In genomic region chr6:27518881-27519795, GRCh38 we compare ENCODE assay signal across 1 cellular context.
TF ChIP-seq lines count a peak whose summit lies in the region.

No MANE protein-coding gene starts in this region.

TF ChIP-seq in H1, 55 proteins besides CTCF, POLR2A, EP300 and RAD21 (continued from another document):
- TF ChIP-seq YY1 (IDR thresholded peaks at IDR 0.05; ENCODE audit: low read depth, low read length) (peak; percentile 56; the same call in 1 of the 2 replicates), RBBP5 (IDR thresholded peaks at IDR 0.05; ENCODE audit: borderline replicate concordance, low read depth, low read length) (peak; percentile 99), ASH2L (IDR thresholded peaks at IDR 0.05; ENCODE audit: low read length) (peak; percentile 100), CBX8 (IDR thresholded peaks at IDR 0.05; ENCODE audit: borderline replicate concordance, low read depth, low read length) (no peak), PHF8 (conservative IDR thresholded peaks at IDR 0.05; ENCODE audit: low read depth, low read length) (0 out of 2 replicates have a peak, but pooled peaks have one; percentile 30), TBP (IDR thresholded peaks at IDR 0.05; ENCODE audit: low read depth, low read length) (peak; percentile 99), SAP30 (IDR thresholded peaks at IDR 0.05; ENCODE audit: insufficient read depth, insufficient replicate concordance, low read length) (peak; percentile 53), SIN3A (conservative IDR thresholded peaks at IDR 0.05 in 1 of 2, IDR thresholded peaks at IDR 0.05 in 1 of 2; ENCODE audit: low read depth in 1 of 2, low read length in 2 of 2) (peak; percentile 47 to 66; a peak in 1 of 4 replicates), CHD2 (IDR thresholded peaks at IDR 0.05; ENCODE audit: low read length) (peak; percentile 67)
- TF ChIP-seq, protein P1, sequence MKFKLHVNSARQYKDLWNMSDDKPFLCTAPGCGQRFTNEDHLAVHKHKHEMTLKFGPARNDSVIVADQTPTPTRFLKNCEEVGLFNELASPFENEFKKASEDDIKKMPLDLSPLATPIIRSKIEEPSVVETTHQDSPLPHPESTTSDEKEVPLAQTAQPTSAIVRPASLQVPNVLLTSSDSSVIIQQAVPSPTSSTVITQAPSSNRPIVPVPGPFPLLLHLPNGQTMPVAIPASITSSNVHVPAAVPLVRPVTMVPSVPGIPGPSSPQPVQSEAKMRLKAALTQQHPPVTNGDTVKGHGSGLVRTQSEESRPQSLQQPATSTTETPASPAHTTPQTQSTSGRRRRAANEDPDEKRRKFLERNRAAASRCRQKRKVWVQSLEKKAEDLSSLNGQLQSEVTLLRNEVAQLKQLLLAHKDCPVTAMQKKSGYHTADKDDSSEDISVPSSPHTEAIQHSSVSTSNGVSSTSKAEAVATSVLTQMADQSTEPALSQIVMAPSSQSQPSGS (IDR thresholded peaks at IDR 0.05; ENCODE audit: low read length), result peak; percentile 35; the same call in 1 of the 2 replicates
